Comparison of ENCODE assay signal across 21 cellular contexts in genomic region chr6:168517742-168518347, GRCh38.
"Had no signal": no experiment of that assay in that cellular context is flagged by ENCODE, and none has a peak within 500 bp of the region (broad histone marks: within the 10 kb centered on the region; RNA-seq: fewer than 3 reads in every experiment).

No MANE protein-coding gene starts in this region.

- H3K36me3 ChIP-seq: colonic mucosa, esophagus squamous epithelium, neutrophil, right lobe of liver, thyroid gland had no signal

- H3K27me3 ChIP-seq: colonic mucosa, esophagus squamous epithelium, neutrophil, right lobe of liver, stomach, thyroid gland had no signal

- H3K27ac ChIP-seq: colonic mucosa, esophagus squamous epithelium, neutrophil, parathyroid adenoma, right lobe of liver had no signal

- H3K9me3 ChIP-seq: colonic mucosa, esophagus squamous epithelium, right lobe of liver, stomach, thyroid gland had no signal

- H2AFZ ChIP-seq: parathyroid adenoma had no signal

- H3K4me3 ChIP-seq: colonic mucosa, esophagus squamous epithelium, lung, right lobe of liver, smooth muscle cell, stomach, thyroid gland had no signal

- H3K79me2 ChIP-seq: parathyroid adenoma had no signal

- H3K4me2 ChIP-seq: smooth muscle cell had no signal

- H3K9ac ChIP-seq: parathyroid adenoma had no signal

- H3K4me1 ChIP-seq: colonic mucosa, esophagus squamous epithelium, parathyroid adenoma, right lobe of liver had no signal

- DNase-seq: colonic mucosa; dermis blood vessel endothelial cell; effector memory CD4-positive, alpha-beta T cell; esophagus squamous epithelium; foreskin melanocyte; glutamatergic neuron; hypothalamus; immature natural killer cell; natural killer cell; right lobe of liver; stimulated activated CD4-positive, alpha-beta T cell treated with anti-CD3 and anti-CD28 coated beads, Interleukin-12 subunit alpha, Interleukin-12 subunit beta, amount 100 ng/mL, for 4 hours; stimulated activated CD4-positive, alpha-beta T cell treated with anti-CD3 and anti-CD28 coated beads, Interleukin-1b, Interleukin-23, amount 100 ng/mL, for 48 hours; stimulated activated CD4-positive, alpha-beta T cell treated with anti-CD3 and anti-CD28 coated beads, Interleukin-4, amount 100 ng/mL, for 1 hour; stimulated activated CD8-positive, alpha-beta memory T cell treated with anti-CD3 and anti-CD28 coated beads, Interleukin-4, amount 100 ng/mL, for 48 hours; stimulated activated naive CD4-positive, alpha-beta T cell treated with Interleukin-2 at 50 U/mL for 16 hours; stomach; thyroid gland had no signal
